8 cellular contexts compared by ENCODE assay signal in genomic region chr7:74002474-74003017, GRCh38. TPM values are rescaled to one million over a fixed set of nuclear protein-coding genes. Genes with fewer than 3 reads are reported as not detected.
DNase-seq lines count a peak whose midpoint lies in the region; ATAC-seq and TF ChIP-seq lines count a peak whose summit lies in the region.

No MANE protein-coding gene starts in this region.

- ATAC-seq in HG02588 (IDR thresholded peaks at IDR 0.05; ENCODE audit: unreplicated experiment) (peak; percentile 51), GM18907 (IDR thresholded peaks at IDR 0.05; ENCODE audit: unreplicated experiment) (no peak), HG02759 (IDR thresholded peaks at IDR 0.05; ENCODE audit: unreplicated experiment) (no peak), HG02763 (IDR thresholded peaks at IDR 0.05; ENCODE audit: unreplicated experiment) (no peak)

- CTCF ChIA-PET in AG04449 (lab: Yijun Ruan, JAX) = interaction anchor here (1.1 to 1.3 kb wide), 2 partner anchors 23 to 24 kb away, joined by 4 to 7 read pairs; no protein-coding TSS in a partner anchor
- CTCF ChIA-PET in activated CD4-positive, alpha-beta memory T cell treated with anti-CD3 and anti-CD28 coated beads, Interleukin-2, amount 10 ng/mL, durations not matched to agents 7 days and 5 days (lab: Charles Lee) = no interaction called here

- peaks cover 30% of the 10 kb centered on the region for H3K4me1 Mint-ChIP-seq in activated CD4-positive, alpha-beta memory T cell treated with anti-CD3 and anti-CD28 coated beads, Interleukin-2, amount 10 ng/mL, durations not matched to agents 7 days and 5 days

- H3K9me3 Mint-ChIP-seq in activated CD4-positive, alpha-beta memory T cell treated with anti-CD3 and anti-CD28 coated beads, Interleukin-2, amount 10 ng/mL, durations not matched to agents 7 days and 5 days = no peaks in the 10 kb centered on the region

- POLR2A ChIA-PET in AG04449 (lab: Yijun Ruan, JAX) = interaction anchor here (0.7 kb wide), 1 partner anchor 11 kb away, joined by 3 read pairs; no protein-coding TSS in a partner anchor
- POLR2A ChIA-PET in activated CD4-positive, alpha-beta memory T cell treated with anti-CD3 and anti-CD28 coated beads, Interleukin-2, amount 10 ng/mL, durations not matched to agents 7 days and 5 days (lab: Charles Lee) = interaction anchor here (0.5 kb wide), 1 partner anchor 56 kb away, joined by 3 read pairs; no protein-coding TSS in a partner anchor

- no peaks in the 10 kb centered on the region for H3K36me3 Mint-ChIP-seq in activated CD4-positive, alpha-beta memory T cell treated with anti-CD3 and anti-CD28 coated beads, Interleukin-2, amount 10 ng/mL, durations not matched to agents 7 days and 5 days (ENCODE audit: low read depth)

- H3K27me3 Mint-ChIP-seq in activated CD4-positive, alpha-beta memory T cell treated with anti-CD3 and anti-CD28 coated beads, Interleukin-2, amount 10 ng/mL, durations not matched to agents 7 days and 5 days = peaks cover 7% of the 10 kb centered on the region

- DNase-seq in AG04449 (ENCODE audit: low read depth, low spot score) = peak; percentile 21
- DNase-seq in activated CD4-positive, alpha-beta memory T cell treated with anti-CD3 and anti-CD28 coated beads, Interleukin-2, amount 10 ng/mL, durations not matched to agents 7 days and 5 days = peak; percentile 62
- DNase-seq in iris pigment epithelial cell (ENCODE audit: low read depth) = peak; percentile 71
- no peak for DNase-seq in stimulated activated CD4-positive, alpha-beta T cell treated with anti-CD3 and anti-CD28 coated beads, Interleukin-12 subunit alpha, Interleukin-12 subunit beta, amount 100 ng/mL, for 4 hours

- peak overlapping the region; percentile 36 for H3K4me3 Mint-ChIP-seq in activated CD4-positive, alpha-beta memory T cell treated with anti-CD3 and anti-CD28 coated beads, Interleukin-2, amount 10 ng/mL, durations not matched to agents 7 days and 5 days

- peak overlapping the region; percentile 74 for H3K27ac Mint-ChIP-seq in activated CD4-positive, alpha-beta memory T cell treated with anti-CD3 and anti-CD28 coated beads, Interleukin-2, amount 10 ng/mL, durations not matched to agents 7 days and 5 days

- H3K4me3 ChIP-seq in AG04449 (ENCODE audit: low read depth, low read length) = no peak overlapping the region

- TF ChIP-seq CTCF in AG04449 (IDR thresholded peaks at IDR 0.05; ENCODE audit: insufficient read depth, low read length, missing control alignments) = no peak

RNA-seq across cellular contexts. Expression of gene ELN, which starts 25.4 kb away (rescaled TPM):
- not detected for total RNA-seq in activated CD4-positive, alpha-beta memory T cell treated with anti-CD3 and anti-CD28 coated beads, Interleukin-2, amount 10 ng/mL, durations not matched to agents 7 days and 5 days
